In genomic region chr5:109589983-109590382, GRCh38 we compare ENCODE assay signal across 14 cellular contexts.
DNase-seq lines count a peak whose midpoint lies in the region; ATAC-seq and TF ChIP-seq lines count a peak whose summit lies in the region.
"Had no signal": no experiment of that assay in that cellular context is flagged by ENCODE, and none has a peak within 500 bp of the region (broad histone marks: within the 10 kb centered on the region; RNA-seq: fewer than 3 reads in every experiment).

No MANE protein-coding gene starts in this region.

- no peak overlapping the region for H3K27ac ChIP-seq in OCI-LY3 (ENCODE audit: low read length)
- H3K27ac ChIP-seq in ovary, result no peak overlapping the region
- H3K27ac ChIP-seq: BLaER1, gastrocnemius medialis, SK-N-MC had no signal

- H2AFZ ChIP-seq in OCI-LY3 (ENCODE audit: low read depth, low read length), result no peak overlapping the region

- TF ChIP-seq EP300 in ovary (IDR thresholded peaks at IDR 0.05), result no peak

- intact Hi-C loops in ovary (cut with DNase I), result no loop called here

- TF ChIP-seq CTCF in OCI-LY3 (IDR thresholded peaks at IDR 0.05; ENCODE audit: low read depth, low read length), result peak; percentile 28; the same call in 1 of the 2 replicates
- no peak for TF ChIP-seq CTCF in epithelial cell of esophagus (IDR thresholded peaks at IDR 0.05; ENCODE audit: insufficient read depth, low read depth, low read length, missing control alignments)
- no peak for TF ChIP-seq CTCF in ovary (IDR thresholded peaks at IDR 0.05)

- no peaks in the 10 kb centered on the region for H3K79me2 ChIP-seq in OCI-LY3 (ENCODE audit: low read length)

- no peak for ATAC-seq in HG03439 (IDR thresholded peaks at IDR 0.05; ENCODE audit: unreplicated experiment)
- ATAC-seq: gastrocnemius medialis had no signal

- H3K9me3 ChIP-seq in OCI-LY3 (ENCODE audit: insufficient read depth, low read length) (no peaks in the 10 kb centered on the region), ovary (no peaks in the 10 kb centered on the region)
- H3K9me3 ChIP-seq: BLaER1, gastrocnemius medialis had no signal

- DNase-seq in AML-193 (lab: John Stamatoyannopoulos, UW) (peak; percentile 1 to 11), GDM1 (lab: John Stamatoyannopoulos, UW) (peak; percentile 59), epithelial cell of esophagus (ENCODE audit: low read depth) (peak; percentile 33), RKO (ENCODE audit: low spot score) (no peak), HUDEP-2 (lab: John Stamatoyannopoulos, UW; ENCODE audit: unreplicated experiment in 76 of 76) (no peak), ovary (no peak)
- DNase-seq: activated T-cell treated with anti-CD3 and anti-CD28 coated beads, Interleukin-2, amount 50 U/mL, for 48 hours; gastrocnemius medialis; naive B cell; NCI-H1436 had no signal

- H4K20me1 ChIP-seq in OCI-LY3 (ENCODE audit: insufficient read depth, low read length), result no peaks in the 10 kb centered on the region
- H4K20me1 ChIP-seq: BLaER1 had no signal

- H3K36me3 ChIP-seq in OCI-LY3 (replicated peaks; ENCODE audit: low read depth, low read length), result no peaks in the 10 kb centered on the region
- no peaks in the 10 kb centered on the region for H3K36me3 ChIP-seq in ovary
- H3K36me3 ChIP-seq: BLaER1, gastrocnemius medialis had no signal

- WGBS in ovary, 3 donors, result 69 to 80% (median 75%) methylated on average over 4 of the region's 4 CpGs

- no peak overlapping the region for H3K9ac ChIP-seq in OCI-LY3 (ENCODE audit: low read length)
- H3K9ac ChIP-seq: BLaER1 had no signal

- H3K4me3 ChIP-seq in OCI-LY3 (ENCODE audit: low read length), result no peak overlapping the region
- H3K4me3 ChIP-seq in epithelial cell of esophagus (ENCODE audit: low read length), result no peak overlapping the region
- H3K4me3 ChIP-seq in ovary, result no peak overlapping the region
- H3K4me3 ChIP-seq: BLaER1, gastrocnemius medialis, SK-N-MC had no signal

- TF ChIP-seq POLR2A in ovary (IDR thresholded peaks at IDR 0.05), result no peak

- no peak overlapping the region for H3K4me2 ChIP-seq in OCI-LY3 (ENCODE audit: low read length)
- H3K4me2 ChIP-seq: BLaER1 had no signal

- H3K27me3 ChIP-seq in OCI-LY3 (ENCODE audit: low read depth, low read length) (no peaks in the 10 kb centered on the region), ovary (no peaks in the 10 kb centered on the region)
- H3K27me3 ChIP-seq: BLaER1, gastrocnemius medialis had no signal

- peaks cover 11% of the 10 kb centered on the region for H3K4me1 ChIP-seq in OCI-LY3 (ENCODE audit: low read length)
- H3K4me1 ChIP-seq in ovary (ENCODE audit: insufficient read depth), result no peaks in the 10 kb centered on the region
- H3K4me1 ChIP-seq: BLaER1, gastrocnemius medialis had no signal

Comparison
In these comparisons a context has a peak if more than half of its experiments do, and no peak if none do; other contexts are left out.
1. DNase-seq: peak in AML-193 (2 of 2), GDM1 (single experiment) and epithelial cell of esophagus (single experiment); none in RKO (single experiment), HUDEP-2 (0 of 76) and ovary (0 of 5).